ENCODE assay signal across 11 cellular contexts in genomic region chr7:44039800-44040492, GRCh38. TPM values are rescaled to one million over a fixed set of nuclear protein-coding genes. Genes with fewer than 3 reads are reported as not detected.
DNase-seq lines count a peak whose midpoint lies in the region; ATAC-seq and TF ChIP-seq lines count a peak whose summit lies in the region.
"Not testable (repeated sequence)": the region's sequence is repeated elsewhere in the genome, so short reads cannot be mapped to it uniquely, and the experiment has no call there.
"Had no signal": no experiment of that assay in that cellular context is flagged by ENCODE, and none has a peak within 500 bp of the region (broad histone marks: within the 10 kb centered on the region; RNA-seq: fewer than 3 reads in every experiment).

No MANE protein-coding gene starts in this region.

- H3K9me3 Mint-ChIP-seq in Calu3 (ENCODE audit: low read depth, unreplicated experiment); activated T-helper 17 cell treated with anti-CD3 and anti-CD28 coated beads, Interleukin-2, amount 50 U/mL, for 72 hours; natural killer cell: not testable (repeated sequence)

- H3K4me3 ChIP-seq in OCI-LY1 (ENCODE audit: low read depth, low read length, poor library complexity, severe bottlenecking): peak overlapping the region; percentile 58
- H3K4me3 ChIP-seq in esophagus squamous epithelium: peak overlapping the region; percentile 13 to 61 (median 44)
- peak overlapping the region; percentile 37 to 47 (median 40) for H3K4me3 ChIP-seq in stomach

- H3F3A ChIP-seq in OCI-LY1 (ENCODE audit: insufficient read depth, low read length): not testable (repeated sequence)

- TF ChIP-seq POLR2A in esophagus squamous epithelium (IDR thresholded peaks at IDR 0.05); stomach (IDR thresholded peaks at IDR 0.05): not testable (repeated sequence)

- H3K27ac ChIP-seq in OCI-LY1 (ENCODE audit: low read depth, low read length, poor library complexity, severe bottlenecking): not testable (repeated sequence)
- H3K27ac ChIP-seq in esophagus squamous epithelium (peak overlapping the region; percentile 51 to 74 (median 73)), stomach (peak overlapping the region; percentile 41 to 69 (median 68))

- peaks cover 27% of the 10 kb centered on the region for H3K36me3 Mint-ChIP-seq in Calu3 (ENCODE audit: insufficient read depth, unreplicated experiment)
- not testable (repeated sequence) for H3K36me3 Mint-ChIP-seq in activated T-helper 17 cell treated with anti-CD3 and anti-CD28 coated beads, Interleukin-2, amount 50 U/mL, for 72 hours (ENCODE audit: low read depth); natural killer cell

- peak overlapping the region; percentile 74; the same call in 1 of the 2 replicates for H3K4me2 ChIP-seq in OCI-LY1 (ENCODE audit: low read length)

- H3K4me3 Mint-ChIP-seq in Calu3 (ENCODE audit: low read depth, unreplicated experiment): peak overlapping the region; percentile 65
- H3K4me3 Mint-ChIP-seq in activated T-helper 17 cell treated with anti-CD3 and anti-CD28 coated beads, Interleukin-2, amount 50 U/mL, for 72 hours: peak overlapping the region; percentile 79
- peak overlapping the region; percentile 47 for H3K4me3 Mint-ChIP-seq in natural killer cell

- peaks cover 16% of the 10 kb centered on the region for H3K4me1 Mint-ChIP-seq in Calu3 (ENCODE audit: low read depth, unreplicated experiment)
- not testable (repeated sequence) for H3K4me1 Mint-ChIP-seq in activated T-helper 17 cell treated with anti-CD3 and anti-CD28 coated beads, Interleukin-2, amount 50 U/mL, for 72 hours
- peaks cover 5 to 18% of the 10 kb centered on the region in 2 donors for H3K4me1 Mint-ChIP-seq in natural killer cell

- intact Hi-C loops in Calu3 (cut with micrococcal nuclease; ENCODE audit: unreplicated experiment); esophagus squamous epithelium (cut with DNase I); natural killer cell (cut with micrococcal nuclease); stomach (cut with DNase I; ENCODE audit: low total_unique reads): not testable (repeated sequence)

- not testable (repeated sequence) for H3K27ac Mint-ChIP-seq in Calu3 (ENCODE audit: unreplicated experiment); activated T-helper 17 cell treated with anti-CD3 and anti-CD28 coated beads, Interleukin-2, amount 50 U/mL, for 72 hours
- peak overlapping the region in 1 of 2 donors; percentile 86 for H3K27ac Mint-ChIP-seq in natural killer cell

- H3K4me1 ChIP-seq in OCI-LY1 (ENCODE audit: insufficient read depth, low read length, severe bottlenecking) (peaks cover 16% of the 10 kb centered on the region), esophagus squamous epithelium (peaks cover 5 to 25% (median 6%) of the 10 kb centered on the region in 3 donors), stomach (peaks cover 7 to 30% (median 23%) of the 10 kb centered on the region in 4 donors)

- BruUV-seq in Calu3 (replicated peaks; lab: Mats Ljungman, UMichigan): not testable (repeated sequence)

- not testable (repeated sequence) for DNase-seq in Calu3; esophagus squamous epithelium (lab: John Stamatoyannopoulos, UW); natural killer cell; stomach

- TF ChIP-seq CTCF in Calu3 (IDR thresholded peaks at IDR 0.05; ENCODE audit: unreplicated experiment); OCI-LY1 (IDR thresholded peaks at IDR 0.05; ENCODE audit: low read length); esophagus squamous epithelium (IDR thresholded peaks at IDR 0.05); natural killer cell (IDR thresholded peaks at IDR 0.05); stomach (IDR thresholded peaks at IDR 0.05): not testable (repeated sequence)

- not testable (repeated sequence) for H3K36me3 ChIP-seq in OCI-LY1 (ENCODE audit: insufficient read depth, low read length); esophagus squamous epithelium; stomach

- not testable (repeated sequence) for H4K20me1 ChIP-seq in OCI-LY1 (ENCODE audit: insufficient read depth, low read length)

- ATAC-seq in GM21447 (IDR thresholded peaks at IDR 0.05; ENCODE audit: unreplicated experiment) (peak; percentile 1), HG03045 (IDR thresholded peaks at IDR 0.05; ENCODE audit: unreplicated experiment) (peak; percentile 8), natural killer cell (peak; percentile 1 to 6 (median 4))
- peak; percentile 22 for ATAC-seq in activated T-helper 17 cell treated with anti-CD3 and anti-CD28 coated beads, Interleukin-2, amount 50 U/mL, for 72 hours (replicated peaks)

- not testable (repeated sequence) for H3K9me2 ChIP-seq in OCI-LY1 (ENCODE audit: low read depth, low read length)

- CTCF ChIA-PET in Calu3 (lab: Charles Lee): not testable (repeated sequence)

- H2AFZ ChIP-seq in OCI-LY1 (ENCODE audit: low read length): not testable (repeated sequence)

- peak overlapping the region; percentile 60; the same call in 1 of the 2 replicates for H3K9ac ChIP-seq in OCI-LY1 (ENCODE audit: low read length)

- H3K9me3 ChIP-seq in OCI-LY1 (ENCODE audit: low read length); esophagus squamous epithelium; stomach: not testable (repeated sequence)

- not testable (repeated sequence) for H3K79me2 ChIP-seq in OCI-LY1 (ENCODE audit: insufficient read depth, low read length)

- not testable (repeated sequence) for H3K27me3 Mint-ChIP-seq in Calu3 (ENCODE audit: unreplicated experiment); activated T-helper 17 cell treated with anti-CD3 and anti-CD28 coated beads, Interleukin-2, amount 50 U/mL, for 72 hours; natural killer cell (ENCODE audit: low read depth in 2 of 2)

- not testable (repeated sequence) for TF ChIP-seq EP300 in stomach (IDR thresholded peaks at IDR 0.05)

- H3K27me3 ChIP-seq in OCI-LY1 (ENCODE audit: insufficient read depth, low read length); esophagus squamous epithelium; stomach: not testable (repeated sequence)

- WGBS in esophagus squamous epithelium, 2 donors: no CpG with 5 or more reads among the region's 40 CpGs
- 0 to 23% (median 17%) methylated on average over 1 to 17 of the region's 40 CpGs; no CpG with 5 or more reads in 1 of the 5 donors for WGBS in stomach, 5 donors

RNA-seq across cellular contexts. Expression of gene DBNL, which starts 4.6 kb away (rescaled TPM):
- 164 and 180 TPM in 2 replicates for total RNA-seq in Calu3 (2022)
- total RNA-seq in activated T-helper 17 cell treated with anti-CD3 and anti-CD28 coated beads, Interleukin-2, amount 50 U/mL, for 72 hours: 100 to 1,000 TPM in 1 of 2 donors, 10 to 100 TPM in 1; 93.8 to 137 TPM
- total RNA-seq in esophagus squamous epithelium: 100 to 1,000 TPM; 185 to 337 (median 225) TPM
- total RNA-seq in natural killer cell: 100 to 1,000 TPM; 123 to 129 (median 129) TPM
- total RNA-seq in stomach: 100 to 1,000 TPM in 2 of 5 donors, 10 to 100 TPM in 3; 27.4 to 154 (median 77.8) TPM
- 10 to 100 TPM; 75.9 to 98.7 (median 78.1) TPM for polyA plus RNA-seq in stomach

RNA-seq across cellular contexts. Expression of gene PGAM2, which starts 25.4 kb away (rescaled TPM):
- 0.87 TPM in 1 of 2 replicates, not detected in the other for total RNA-seq in Calu3 (2022)
- total RNA-seq in activated T-helper 17 cell treated with anti-CD3 and anti-CD28 coated beads, Interleukin-2, amount 50 U/mL, for 72 hours: 1 to 10 TPM in 1 of 2 donors, not detected in 1; 2.4 TPM
- 1 to 10 TPM in 2 of 4 donors, under 1 TPM in 1, not detected in 1; 0.57 to 1.6 (median 1.3) TPM for total RNA-seq in esophagus squamous epithelium
- total RNA-seq in natural killer cell: 1 to 10 TPM; 1.0 to 1.9 (median 1.5) TPM
- total RNA-seq in stomach: under 1 TPM in 1 of 5 donors, not detected in 4; 0.92 TPM
- polyA plus RNA-seq in stomach: 1 to 10 TPM; 3.1 to 5.8 (median 4.2) TPM
- total RNA-seq: endothelial cell of umbilical vein, NCI-H460 had no signal

RNA-seq across cellular contexts. Expression of gene SPDYE1, which starts 42.2 kb away (rescaled TPM):
- not detected in 2 replicates for total RNA-seq in Calu3 (2022)
- not detected for total RNA-seq in activated T-helper 17 cell treated with anti-CD3 and anti-CD28 coated beads, Interleukin-2, amount 50 U/mL, for 72 hours
- total RNA-seq in esophagus squamous epithelium: not detected
- under 1 TPM in 2 of 3 donors, not detected in 1; 0.18 to 0.24 TPM for total RNA-seq in natural killer cell
- total RNA-seq in stomach: not detected
- not detected for polyA plus RNA-seq in stomach
- total RNA-seq: endothelial cell of umbilical vein, NCI-H460, RPMI7951 had no signal
- polyA plus RNA-seq: endothelial cell of umbilical vein had no signal

RNA-seq across cellular contexts. Expression of gene POLM, which starts 42.4 kb away (rescaled TPM):
- total RNA-seq in Calu3 (2022) (44.2 and 57.9 TPM in 2 replicates), esophagus squamous epithelium (10 to 100 TPM; 24.1 to 45.9 (median 24.8) TPM), natural killer cell (10 to 100 TPM; 41.7 to 74.1 (median 50.9) TPM), stomach (10 to 100 TPM in 4 of 5 donors, 1 to 10 TPM in 1; 4.7 to 94.2 (median 17.8) TPM)
- total RNA-seq in activated T-helper 17 cell treated with anti-CD3 and anti-CD28 coated beads, Interleukin-2, amount 50 U/mL, for 72 hours: 10 to 100 TPM; 27.8 to 33.9 TPM
- polyA plus RNA-seq in stomach: 10 to 100 TPM; 10.2 to 18.6 (median 10.6) TPM
